ENCODE assay signal across 19 cellular contexts in genomic region chr9:22645893-22646292, GRCh38.
DNase-seq lines count a peak whose midpoint lies in the region; ATAC-seq, FAIRE-seq and TF ChIP-seq lines count a peak whose summit lies in the region.
"Had no signal": no experiment of that assay in that cellular context is flagged by ENCODE, and none has a peak within 500 bp of the region (broad histone marks: within the 10 kb centered on the region; RNA-seq: fewer than 3 reads in every experiment).

No MANE protein-coding gene starts in this region.

- no peaks in the 10 kb centered on the region for H3K36me3 ChIP-seq in subcutaneous abdominal adipose tissue (ENCODE audit: control insufficient read depth in 5 of 5, insufficient read depth in 5 of 5, low read length in 5 of 5)
- H3K36me3 ChIP-seq: cardiac muscle cell, heart left ventricle, left ventricle myocardium inferior, neural progenitor cell had no signal

- no peaks in the 10 kb centered on the region for H3K27me3 ChIP-seq in subcutaneous abdominal adipose tissue (ENCODE audit: control insufficient read depth in 5 of 5, insufficient read depth in 4 of 5, low read length in 5 of 5)
- H3K27me3 ChIP-seq: cardiac muscle cell, heart left ventricle, neural progenitor cell, testis had no signal

- peak overlapping the region; percentile 95 for H3K27ac ChIP-seq in subcutaneous abdominal adipose tissue (ENCODE audit: low read depth, low read length)
- H3K27ac ChIP-seq: cardiac muscle cell, KMS-11, left ventricle myocardium inferior, neural progenitor cell, testis had no signal

- no peak for ATAC-seq in GM21367 (IDR thresholded peaks at IDR 0.05; ENCODE audit: unreplicated experiment)
- ATAC-seq: activated CD8-positive, alpha-beta memory T cell treated with anti-CD3 and anti-CD28 coated beads, Interleukin-2, amount 10 ng/mL, durations not matched to agents 7 days and 5 days; heart left ventricle had no signal

- no peak for TF ChIP-seq POLR2A in H54 (IDR thresholded peaks at IDR 0.05; ENCODE audit: low read depth, low read length)

- DNase-seq in H54 (ENCODE audit: insufficient read length, low spot score): peak; percentile 0
- DNase-seq in OCI-M1 (lab: John Stamatoyannopoulos, UW): peak; percentile 5
- DNase-seq in fibroblast of gingiva (ENCODE audit: low read depth): peak; percentile 36
- no peak for DNase-seq in COLO668 (lab: John Stamatoyannopoulos, UW; ENCODE audit: unreplicated experiment)
- no peak for DNase-seq in UCSD-AML1 (lab: John Stamatoyannopoulos, UW; ENCODE audit: unreplicated experiment)
- DNase-seq: activated CD8-positive, alpha-beta memory T cell treated with anti-CD3 and anti-CD28 coated beads, Interleukin-2, amount 10 ng/mL, durations not matched to agents 7 days and 5 days; activated naive CD8-positive, alpha-beta T cell treated with anti-CD3 and anti-CD28 coated beads, Interleukin-2, amount 10 ng/mL, durations not matched to agents 7 days and 5 days; COR-L47; heart left ventricle; left ventricle myocardium inferior; NCI-H1092 treated with DMSO at 0.1 percent for 48 hours; NCI-H526; T1000; testis had no signal

- peaks cover 0 to 40% (median 19%) of the 10 kb centered on the region in 5 donors for H3K4me1 ChIP-seq in subcutaneous abdominal adipose tissue (ENCODE audit: control insufficient read depth in 5 of 5, insufficient read depth in 5 of 5, low read length in 5 of 5)
- H3K4me1 ChIP-seq: heart left ventricle, left ventricle myocardium inferior, neural progenitor cell had no signal

- peak; percentile 64 for FAIRE-seq in H54 (lab: Jason Lieb, UNC)

- no peaks in the 10 kb centered on the region for H3K9me3 ChIP-seq in subcutaneous abdominal adipose tissue (ENCODE audit: control insufficient read depth in 5 of 5, low read length in 5 of 5)
- H3K9me3 ChIP-seq: heart left ventricle, left ventricle myocardium inferior, testis had no signal

- H3K4me3 ChIP-seq in subcutaneous abdominal adipose tissue (ENCODE audit: low read depth in 1 of 5, low read length in 5 of 5): peak overlapping the region; percentile 46 to 81 (median 68)
- H3K4me3 ChIP-seq: cardiac muscle cell, left ventricle myocardium inferior, neural progenitor cell, testis had no signal

- peak overlapping the region in 2 of 5 donors; percentile 60 to 62 for H3K9ac ChIP-seq in subcutaneous abdominal adipose tissue (ENCODE audit: low read length in 5 of 5)
- H3K9ac ChIP-seq: KMS-11, neural progenitor cell had no signal

Comparison
In these comparisons a context has a peak if more than half of its experiments do, and no peak if none do; other contexts are left out.
1. DNase-seq: peak in H54 (single experiment), OCI-M1 (single experiment) and fibroblast of gingiva (single experiment); none in COLO668 (single experiment) and UCSD-AML1 (single experiment).